In genomic region chr1:60132108-60132507, GRCh38 we compare ENCODE assay signal across 32 cellular contexts. TPM values are rescaled to one million over a fixed set of nuclear protein-coding genes. Genes with fewer than 3 reads are reported as not detected.
"Had no signal": no experiment of that assay in that cellular context is flagged by ENCODE, and none has a peak within 500 bp of the region (broad histone marks: within the 10 kb centered on the region; RNA-seq: fewer than 3 reads in every experiment).

No MANE protein-coding gene starts in this region.

- H3K9me3 Mint-ChIP-seq: stimulated activated memory B cell treated with anti-CD40 and anti-IgM and Interleukin-4, amounts not matched to agents 10 μg/mL and 1 μg/mL and 100 μg/mL, for 72 hours; stimulated activated naive CD8-positive, alpha-beta T cell treated with anti-CD3 and anti-CD28 coated beads, Interleukin-15, amount 100 ng/mL, for 72 hours; type B pancreatic cell had no signal

- H3K36me3 ChIP-seq: left ventricle myocardium inferior, right atrium auricular region, right lobe of liver, tibial nerve, uterus had no signal

- H3K4me3 ChIP-seq: left ventricle myocardium inferior, lung, mucosa of descending colon, right atrium auricular region, right lobe of liver, smooth muscle cell, tibial nerve, uterus had no signal

- DNase-seq: hypothalamus; islet precursor cell; left ventricle myocardium inferior; midbrain; mucosa of descending colon; naive thymus-derived CD4-positive, alpha-beta T cell; nucleus accumbens; right lobe of liver; stimulated activated CD4-positive, alpha-beta T cell treated with anti-CD3 and anti-CD28 coated beads, Interleukin-1b, Interleukin-23, amount 100 ng/mL, for 48 hours; stimulated activated CD4-positive, alpha-beta T cell treated with anti-CD3 and anti-CD28 coated beads, Interleukin-2, amount 100 ng/mL, for 48 hours; stimulated activated CD4-positive, alpha-beta T cell treated with anti-CD3 and anti-CD28 coated beads, Interleukin-4, amount 100 ng/mL, for 4 hours; stimulated activated CD8-positive, alpha-beta memory T cell treated with anti-CD3 and anti-CD28 coated beads, Interleukin-4, amount 100 ng/mL, for 48 hours; stimulated activated naive CD4-positive, alpha-beta T cell treated with Interleukin-2 at 50 U/mL for 16 hours; stimulated activated naive CD8-positive, alpha-beta T cell treated with anti-CD3 and anti-CD28 coated beads, Interleukin-15, amount 100 ng/mL, for 72 hours; substantia nigra; uterus had no signal

- H3K27ac ChIP-seq: left ventricle myocardium inferior, parathyroid adenoma, right atrium auricular region, right lobe of liver, tibial nerve, uterus had no signal

- H3K4me3 Mint-ChIP-seq: naive thymus-derived CD4-positive, alpha-beta T cell; natural killer cell treated with Interleukin-12 subunit alpha and Interleukin-12 subunit beta and Interleukin-15 and Interleukin-18, amount 100 ng/mL, for 72 hours; stimulated activated memory B cell treated with anti-CD40 and anti-IgM and Interleukin-4, amounts not matched to agents 10 μg/mL and 1 μg/mL and 100 μg/mL, for 72 hours; stimulated activated naive CD8-positive, alpha-beta T cell treated with anti-CD3 and anti-CD28 coated beads, Interleukin-15, amount 100 ng/mL, for 72 hours; type B pancreatic cell had no signal

- H3K27me3 Mint-ChIP-seq: natural killer cell treated with Interleukin-12 subunit alpha and Interleukin-12 subunit beta and Interleukin-15 and Interleukin-18, amount 100 ng/mL, for 72 hours; stimulated activated memory B cell treated with anti-CD40 and anti-IgM and Interleukin-4, amounts not matched to agents 10 μg/mL and 1 μg/mL and 100 μg/mL, for 72 hours; stimulated activated naive CD8-positive, alpha-beta T cell treated with anti-CD3 and anti-CD28 coated beads, Interleukin-15, amount 100 ng/mL, for 72 hours had no signal

- H3K9me3 ChIP-seq: left ventricle myocardium inferior, mucosa of descending colon, right atrium auricular region, right lobe of liver, tibial nerve, uterus had no signal

- H3K36me3 Mint-ChIP-seq: naive thymus-derived CD4-positive, alpha-beta T cell; natural killer cell treated with Interleukin-12 subunit alpha and Interleukin-12 subunit beta and Interleukin-15 and Interleukin-18, amount 100 ng/mL, for 72 hours; stimulated activated memory B cell treated with anti-CD40 and anti-IgM and Interleukin-4, amounts not matched to agents 10 μg/mL and 1 μg/mL and 100 μg/mL, for 72 hours; type B pancreatic cell had no signal

- H3K27ac Mint-ChIP-seq: natural killer cell treated with Interleukin-12 subunit alpha and Interleukin-12 subunit beta and Interleukin-15 and Interleukin-18, amount 100 ng/mL, for 72 hours; progenitor cell of endocrine pancreas; stimulated activated memory B cell treated with anti-CD40 and anti-IgM and Interleukin-4, amounts not matched to agents 10 μg/mL and 1 μg/mL and 100 μg/mL, for 72 hours; stimulated activated naive CD8-positive, alpha-beta T cell treated with anti-CD3 and anti-CD28 coated beads, Interleukin-15, amount 100 ng/mL, for 72 hours; type B pancreatic cell had no signal

- ATAC-seq: mucosa of descending colon; naive thymus-derived CD4-positive, alpha-beta T cell; natural killer cell treated with Interleukin-12 subunit alpha and Interleukin-12 subunit beta and Interleukin-15 and Interleukin-18, amount 100 ng/mL, for 72 hours; right lobe of liver; stimulated activated memory B cell treated with anti-CD40 and anti-IgM and Interleukin-4, amounts not matched to agents 10 μg/mL and 1 μg/mL and 100 μg/mL, for 72 hours had no signal

- H3K4me1 Mint-ChIP-seq: stimulated activated memory B cell treated with anti-CD40 and anti-IgM and Interleukin-4, amounts not matched to agents 10 μg/mL and 1 μg/mL and 100 μg/mL, for 72 hours had no signal

- H3K4me1 ChIP-seq: left ventricle myocardium inferior, parathyroid adenoma, right atrium auricular region, right lobe of liver, uterus had no signal

- H3K27me3 ChIP-seq: right atrium auricular region, right lobe of liver, tibial nerve, uterus had no signal

RNA-seq across cellular contexts. Expression of gene C1orf87, which starts 58.5 kb away (rescaled TPM):
- total RNA-seq: kidney epithelial cell; left ventricle myocardium inferior; mesenteric fat pad; naive thymus-derived CD4-positive, alpha-beta T cell; natural killer cell treated with Interleukin-12 subunit alpha and Interleukin-12 subunit beta and Interleukin-15 and Interleukin-18, amount 100 ng/mL, for 72 hours; osteoblast; progenitor cell of endocrine pancreas; pulmonary artery endothelial cell; renal cortical epithelial cell; right atrium auricular region; right lobe of liver; skeletal muscle tissue; smooth muscle cell; tibial nerve; ureter had no signal
